1 cellular context compared by ENCODE assay signal in genomic region chr18:63319383-63320040, GRCh38.
TF ChIP-seq lines count a peak whose summit lies in the region.

TSS of gene BCL2 (minus strand) at chr18:63319769.

TF ChIP-seq in GM23338, 12 proteins besides CTCF, POLR2A, EP300 and RAD21 (continued from another document):
- TF ChIP-seq ZNF462 (CRISPR knock-in tag; IDR thresholded peaks at IDR 0.05): no peak
